Comparison of ENCODE assay signal across 1 cellular context in genomic region chr22:31212783-31213626, GRCh38.
TF ChIP-seq lines count a peak whose summit lies in the region.

No MANE protein-coding gene starts in this region.

TF ChIP-seq in H1, 55 proteins besides CTCF, POLR2A, EP300 and RAD21:
- TF ChIP-seq KDM4A (IDR thresholded peaks at IDR 0.05; ENCODE audit: low read depth, low read length, severe bottlenecking) (peak; percentile 74), TBP (IDR thresholded peaks at IDR 0.05; ENCODE audit: low read depth, low read length) (no peak)
